19 cellular contexts compared by ENCODE assay signal in the genomic region with DNA sequence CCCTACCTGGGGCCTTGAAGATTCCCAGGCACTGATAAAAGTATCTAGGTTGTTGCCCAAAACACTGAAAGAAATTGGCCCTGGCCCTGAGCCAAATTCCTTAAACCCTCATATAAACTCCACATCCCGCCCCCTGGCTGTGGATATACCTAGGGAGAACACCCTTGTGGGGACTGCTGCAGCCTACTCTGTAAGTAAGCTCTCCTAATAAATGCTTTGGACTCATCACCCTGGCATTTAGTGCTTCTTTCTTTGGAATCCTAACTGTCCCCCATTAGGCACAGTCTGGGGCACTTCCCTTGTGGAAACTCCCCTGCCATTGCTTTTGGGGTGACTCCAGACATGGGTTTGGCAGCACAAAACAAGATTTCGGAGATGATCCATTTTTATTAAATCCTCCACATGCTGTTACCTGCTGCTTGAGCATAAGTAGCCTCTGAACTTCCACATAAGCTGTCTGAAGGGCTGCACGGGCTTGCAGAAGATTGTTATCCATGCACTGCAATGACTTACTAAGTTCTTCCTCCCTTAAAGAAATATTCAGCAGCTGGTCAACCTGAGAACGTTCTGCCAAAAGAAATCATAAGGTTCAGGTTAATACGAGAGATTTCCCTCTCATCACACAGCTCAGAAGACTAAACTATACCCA. TPM values are rescaled to one million over a fixed set of nuclear protein-coding genes. Genes with fewer than 3 reads are reported as not detected.
DNase-seq lines count a peak whose midpoint lies in the region; TF ChIP-seq lines count a peak whose summit lies in the region.
"Had no signal": no experiment of that assay in that cellular context is flagged by ENCODE, and none has a peak within 500 bp of the region (broad histone marks: within the 10 kb centered on the region; RNA-seq: fewer than 3 reads in every experiment).

No MANE protein-coding gene starts in this region.

- intact Hi-C loops in prostate gland (cut with DNase I), result no loop called here
- intact Hi-C loops in PC-9 (cut with micrococcal nuclease; ENCODE audit: unreplicated experiment), result no loop called here

- H3K4me2 ChIP-seq in neural progenitor cell, result no peak overlapping the region
- no peak overlapping the region for H3K4me2 ChIP-seq in PC-9

- H3K4me1 ChIP-seq in prostate gland (replicated peaks), result no peaks in the 10 kb centered on the region
- no peaks in the 10 kb centered on the region for H3K4me1 ChIP-seq in neural progenitor cell
- H3K4me1 ChIP-seq in PC-9 (replicated peaks; ENCODE audit: insufficient read depth), result no peaks in the 10 kb centered on the region
- H3K4me1 ChIP-seq: colonic mucosa had no signal

- H3K9me3 Mint-ChIP-seq in neural progenitor cell, result no peaks in the 10 kb centered on the region
- H3K9me3 Mint-ChIP-seq: activated naive CD4-positive, alpha-beta T cell treated with anti-CD3 and anti-CD28 coated beads, Interleukin-2, amount 10 ng/mL, durations not matched to agents 7 days and 5 days; naive B cell had no signal

- H3K27ac ChIP-seq in epithelial cell of prostate (peak overlapping the region; percentile 37), prostate gland (no peak overlapping the region), neural progenitor cell (no peak overlapping the region), PC-9 (no peak overlapping the region)
- H3K27ac ChIP-seq: colonic mucosa, ovary had no signal

- BruUV-seq in PC-9 (replicated peaks; lab: Mats Ljungman, UMichigan), result no TSS peak

- peaks cover 2% of the 10 kb centered on the region for H3K79me2 ChIP-seq in neural progenitor cell (ENCODE audit: low read depth)
- H3K79me2 ChIP-seq in PC-9 (ENCODE audit: low read depth), result no peaks in the 10 kb centered on the region

- POLR2A ChIA-PET in PC-9 (lab: Charles Lee; ENCODE audit: unreplicated experiment), result interaction anchor here (0.5 to 0.6 kb wide), 2 partner anchors 236 to 330 kb away, joined by 3 read pairs; a partner anchor contains a TSS

- DNase-seq in EL (peak; percentile 76), NCI-H82 (lab: John Stamatoyannopoulos, UW) (peak; percentile 63), epithelial cell of prostate (ENCODE audit: low read depth, low spot score) (peak; percentile 68), prostate gland (ENCODE audit: low spot score) (peak; percentile 42), NCI-H774 (lab: John Stamatoyannopoulos, UW) (no peak), neural progenitor cell (ENCODE audit: low spot score) (no peak), NCI-H748 (lab: John Stamatoyannopoulos, UW; ENCODE audit: unreplicated experiment) (no peak), PC-9 (no peak)
- DNase-seq: activated CD4-positive, alpha-beta T cell treated with anti-CD3 and anti-CD28 coated beads, Interleukin-2, amount 50 U/mL, for 4 hours; activated naive CD4-positive, alpha-beta T cell treated with anti-CD3 and anti-CD28 coated beads, Interleukin-2, amount 10 ng/mL, durations not matched to agents 7 days and 5 days; colonic mucosa; COR-L47; GF-D8; Kasumi-1; naive B cell; NCI-H1417 treated with DMSO at 0.1 percent for 48 hours; ovary; stimulated activated CD4-positive, alpha-beta T cell treated with anti-CD3 and anti-CD28 coated beads, Interleukin-4, amount 100 ng/mL, for 24 hours had no signal

- no peaks in the 10 kb centered on the region for H3K4me1 Mint-ChIP-seq in neural progenitor cell
- H3K4me1 Mint-ChIP-seq: activated naive CD4-positive, alpha-beta T cell treated with anti-CD3 and anti-CD28 coated beads, Interleukin-2, amount 10 ng/mL, durations not matched to agents 7 days and 5 days; naive B cell had no signal

- H3K4me3 Mint-ChIP-seq in neural progenitor cell, result no peak overlapping the region
- H3K4me3 Mint-ChIP-seq: activated naive CD4-positive, alpha-beta T cell treated with anti-CD3 and anti-CD28 coated beads, Interleukin-2, amount 10 ng/mL, durations not matched to agents 7 days and 5 days had no signal

- no peak for TF ChIP-seq POLR2A in prostate gland (IDR thresholded peaks at IDR 0.05)

- peaks cover 3% of the 10 kb centered on the region for H3F3A ChIP-seq in neural progenitor cell (ENCODE audit: low read depth)
- no peaks in the 10 kb centered on the region for H3F3A ChIP-seq in PC-9 (ENCODE audit: insufficient read depth, low read depth)

- H2AFZ ChIP-seq in neural progenitor cell (replicated peaks), result no peak overlapping the region
- no peak overlapping the region for H2AFZ ChIP-seq in PC-9

- CTCF ChIA-PET in PC-9 (lab: Charles Lee), result no interaction called here

- H3K27me3 ChIP-seq in prostate gland (replicated peaks; ENCODE audit: insufficient read depth), result no peaks in the 10 kb centered on the region
- H3K27me3 ChIP-seq in neural progenitor cell, result no peaks in the 10 kb centered on the region
- H3K27me3 ChIP-seq in PC-9 (ENCODE audit: insufficient read depth, low read depth), result no peaks in the 10 kb centered on the region
- H3K27me3 ChIP-seq: colonic mucosa, ovary had no signal

- H3K36me3 ChIP-seq in prostate gland, result peaks cover 0 to 5% of the 10 kb centered on the region in 2 donors
- no peaks in the 10 kb centered on the region for H3K36me3 ChIP-seq in neural progenitor cell
- no peaks in the 10 kb centered on the region for H3K36me3 ChIP-seq in PC-9 (ENCODE audit: low read depth)
- H3K36me3 ChIP-seq: colonic mucosa, ovary had no signal

- H3K9me3 ChIP-seq in prostate gland (no peaks in the 10 kb centered on the region), neural progenitor cell (ENCODE audit: low read depth) (no peaks in the 10 kb centered on the region), PC-9 (ENCODE audit: insufficient read depth, low read depth) (no peaks in the 10 kb centered on the region)
- H3K9me3 ChIP-seq: colonic mucosa, ovary had no signal

- H4K20me1 ChIP-seq in neural progenitor cell (ENCODE audit: low read depth), result peaks cover 6% of the 10 kb centered on the region
- H4K20me1 ChIP-seq in PC-9 (ENCODE audit: insufficient read depth), result no peaks in the 10 kb centered on the region

- H3K9ac ChIP-seq in neural progenitor cell, result no peak overlapping the region

- TF ChIP-seq CTCF in prostate gland (IDR thresholded peaks at IDR 0.05) (no peak), neural progenitor cell (IDR thresholded peaks at IDR 0.05) (no peak), PC-9 (conservative IDR thresholded peaks at IDR 0.05) (no peak)

- WGBS in prostate gland, result 38% methylated on average over 5 of the region's 5 CpGs

- H3K36me3 Mint-ChIP-seq in neural progenitor cell, result peaks cover 26% of the 10 kb centered on the region

- no peak overlapping the region for H3K27ac Mint-ChIP-seq in neural progenitor cell
- H3K27ac Mint-ChIP-seq: activated naive CD4-positive, alpha-beta T cell treated with anti-CD3 and anti-CD28 coated beads, Interleukin-2, amount 10 ng/mL, durations not matched to agents 7 days and 5 days had no signal

- H3K27me3 Mint-ChIP-seq in neural progenitor cell (ENCODE audit: insufficient read depth, low read depth), result no peaks in the 10 kb centered on the region
- H3K27me3 Mint-ChIP-seq: activated naive CD4-positive, alpha-beta T cell treated with anti-CD3 and anti-CD28 coated beads, Interleukin-2, amount 10 ng/mL, durations not matched to agents 7 days and 5 days; naive B cell had no signal

- H3K4me3 ChIP-seq in prostate gland (no peak overlapping the region), neural progenitor cell (no peak overlapping the region), PC-9 (no peak overlapping the region)
- H3K4me3 ChIP-seq: colonic mucosa, GM12878, ovary had no signal

- no peaks in the 10 kb centered on the region for H3K9me2 ChIP-seq in PC-9 (ENCODE audit: insufficient read depth)

RNA-seq across cellular contexts. Expression of a gene that starts 46.4 kb away (rescaled TPM):
- total RNA-seq in prostate gland (10 to 100 TPM; 49.5 to 79.5 TPM), neural progenitor cell (ENCODE audit: low replicate concordance) (59.9 and 72.2 TPM in 2 replicates), PC-9 (2021) (60.1 and 73.4 TPM in 2 replicates)

RNA-seq across cellular contexts. Expression of a gene that starts 50.9 kb away (rescaled TPM):
- total RNA-seq in prostate gland, result 10 to 100 TPM; 86.1 to 93.9 TPM
- 69.6 and 96.3 TPM in 2 replicates for total RNA-seq in neural progenitor cell (ENCODE audit: low replicate concordance)
- 47.1 and 65.8 TPM in 2 replicates for total RNA-seq in PC-9 (2021)

Comparison
In these comparisons a context has a peak if more than half of its experiments do, and no peak if none do; other contexts are left out.
1. DNase-seq: peak in EL (single experiment), NCI-H82 (single experiment), epithelial cell of prostate (single experiment) and prostate gland (single experiment); none in NCI-H774 (single experiment), neural progenitor cell (single experiment), NCI-H748 (single experiment) and PC-9 (0 of 2).